1 cellular context compared by ENCODE assay signal in the genomic region with DNA sequence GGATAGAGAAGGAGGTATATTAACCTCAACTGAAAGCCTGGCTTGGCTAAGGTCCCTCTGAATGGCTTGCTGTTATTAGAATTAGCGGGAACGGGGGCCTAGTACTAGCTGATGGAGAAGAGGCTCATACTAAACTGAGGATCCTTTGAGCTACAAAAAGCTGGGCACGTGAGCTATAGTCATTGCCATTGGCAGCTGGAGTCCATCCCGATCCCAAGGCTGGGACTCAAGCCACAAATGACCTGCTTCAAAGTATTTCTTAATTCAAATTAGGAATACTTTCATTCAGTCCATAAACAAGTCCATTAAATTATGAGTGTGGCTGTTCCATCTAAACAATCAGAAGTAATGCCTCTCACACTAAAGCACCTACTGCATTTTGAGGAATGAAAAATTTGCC.
TF ChIP-seq lines count a peak whose summit lies in the region.

No MANE protein-coding gene starts in this region.

TF ChIP-seq in SK-N-SH, 30 proteins besides CTCF, POLR2A, EP300 and RAD21 (continued from another document):
- TF ChIP-seq, protein P1, sequence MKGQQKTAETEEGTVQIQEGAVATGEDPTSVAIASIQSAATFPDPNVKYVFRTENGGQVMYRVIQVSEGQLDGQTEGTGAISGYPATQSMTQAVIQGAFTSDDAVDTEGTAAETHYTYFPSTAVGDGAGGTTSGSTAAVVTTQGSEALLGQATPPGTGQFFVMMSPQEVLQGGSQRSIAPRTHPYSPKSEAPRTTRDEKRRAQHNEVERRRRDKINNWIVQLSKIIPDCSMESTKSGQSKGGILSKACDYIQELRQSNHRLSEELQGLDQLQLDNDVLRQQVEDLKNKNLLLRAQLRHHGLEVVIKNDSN (IDR thresholded peaks at IDR 0.05; ENCODE audit: borderline replicate concordance, low read depth): no peak
- TF ChIP-seq, protein P2, sequence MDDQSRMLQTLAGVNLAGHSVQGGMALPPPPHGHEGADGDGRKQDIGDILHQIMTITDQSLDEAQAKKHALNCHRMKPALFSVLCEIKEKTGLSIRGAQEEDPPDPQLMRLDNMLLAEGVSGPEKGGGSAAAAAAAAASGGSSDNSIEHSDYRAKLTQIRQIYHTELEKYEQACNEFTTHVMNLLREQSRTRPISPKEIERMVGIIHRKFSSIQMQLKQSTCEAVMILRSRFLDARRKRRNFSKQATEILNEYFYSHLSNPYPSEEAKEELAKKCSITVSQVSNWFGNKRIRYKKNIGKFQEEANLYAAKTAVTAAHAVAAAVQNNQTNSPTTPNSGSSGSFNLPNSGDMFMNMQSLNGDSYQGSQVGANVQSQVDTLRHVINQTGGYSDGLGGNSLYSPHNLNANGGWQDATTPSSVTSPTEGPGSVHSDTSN (IDR thresholded peaks at IDR 0.05): no peak
- TF ChIP-seq, protein P3, sequence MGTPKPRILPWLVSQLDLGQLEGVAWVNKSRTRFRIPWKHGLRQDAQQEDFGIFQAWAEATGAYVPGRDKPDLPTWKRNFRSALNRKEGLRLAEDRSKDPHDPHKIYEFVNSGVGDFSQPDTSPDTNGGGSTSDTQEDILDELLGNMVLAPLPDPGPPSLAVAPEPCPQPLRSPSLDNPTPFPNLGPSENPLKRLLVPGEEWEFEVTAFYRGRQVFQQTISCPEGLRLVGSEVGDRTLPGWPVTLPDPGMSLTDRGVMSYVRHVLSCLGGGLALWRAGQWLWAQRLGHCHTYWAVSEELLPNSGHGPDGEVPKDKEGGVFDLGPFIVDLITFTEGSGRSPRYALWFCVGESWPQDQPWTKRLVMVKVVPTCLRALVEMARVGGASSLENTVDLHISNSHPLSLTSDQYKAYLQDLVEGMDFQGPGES (IDR thresholded peaks at IDR 0.05; ENCODE audit: low read depth, low read length): no peak
- TF ChIP-seq GABPA (IDR thresholded peaks at IDR 0.05; ENCODE audit: low read depth): no peak
- TF ChIP-seq, protein P4, sequence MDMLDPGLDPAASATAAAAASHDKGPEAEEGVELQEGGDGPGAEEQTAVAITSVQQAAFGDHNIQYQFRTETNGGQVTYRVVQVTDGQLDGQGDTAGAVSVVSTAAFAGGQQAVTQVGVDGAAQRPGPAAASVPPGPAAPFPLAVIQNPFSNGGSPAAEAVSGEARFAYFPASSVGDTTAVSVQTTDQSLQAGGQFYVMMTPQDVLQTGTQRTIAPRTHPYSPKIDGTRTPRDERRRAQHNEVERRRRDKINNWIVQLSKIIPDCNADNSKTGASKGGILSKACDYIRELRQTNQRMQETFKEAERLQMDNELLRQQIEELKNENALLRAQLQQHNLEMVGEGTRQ (IDR thresholded peaks at IDR 0.05; ENCODE audit: borderline replicate concordance, low read depth, low read length): no peak
- no peak for TF ChIP-seq CHD2 (IDR thresholded peaks at IDR 0.05; ENCODE audit: low read length, partially characterized antibody)
- no peak for TF ChIP-seq MEF2A (IDR thresholded peaks at IDR 0.05; ENCODE audit: borderline replicate concordance, low read depth)
- TF ChIP-seq TCF12 (IDR thresholded peaks at IDR 0.05): no peak
- TF ChIP-seq, protein P5, sequence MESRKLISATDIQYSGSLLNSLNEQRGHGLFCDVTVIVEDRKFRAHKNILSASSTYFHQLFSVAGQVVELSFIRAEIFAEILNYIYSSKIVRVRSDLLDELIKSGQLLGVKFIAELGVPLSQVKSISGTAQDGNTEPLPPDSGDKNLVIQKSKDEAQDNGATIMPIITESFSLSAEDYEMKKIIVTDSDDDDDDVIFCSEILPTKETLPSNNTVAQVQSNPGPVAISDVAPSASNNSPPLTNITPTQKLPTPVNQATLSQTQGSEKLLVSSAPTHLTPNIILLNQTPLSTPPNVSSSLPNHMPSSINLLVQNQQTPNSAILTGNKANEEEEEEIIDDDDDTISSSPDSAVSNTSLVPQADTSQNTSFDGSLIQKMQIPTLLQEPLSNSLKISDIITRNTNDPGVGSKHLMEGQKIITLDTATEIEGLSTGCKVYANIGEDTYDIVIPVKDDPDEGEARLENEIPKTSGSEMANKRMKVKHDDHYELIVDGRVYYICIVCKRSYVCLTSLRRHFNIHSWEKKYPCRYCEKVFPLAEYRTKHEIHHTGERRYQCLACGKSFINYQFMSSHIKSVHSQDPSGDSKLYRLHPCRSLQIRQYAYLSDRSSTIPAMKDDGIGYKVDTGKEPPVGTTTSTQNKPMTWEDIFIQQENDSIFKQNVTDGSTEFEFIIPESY (IDR thresholded peaks at IDR 0.05; ENCODE audit: borderline replicate concordance, low read depth): no peak
- TF ChIP-seq, protein P6, sequence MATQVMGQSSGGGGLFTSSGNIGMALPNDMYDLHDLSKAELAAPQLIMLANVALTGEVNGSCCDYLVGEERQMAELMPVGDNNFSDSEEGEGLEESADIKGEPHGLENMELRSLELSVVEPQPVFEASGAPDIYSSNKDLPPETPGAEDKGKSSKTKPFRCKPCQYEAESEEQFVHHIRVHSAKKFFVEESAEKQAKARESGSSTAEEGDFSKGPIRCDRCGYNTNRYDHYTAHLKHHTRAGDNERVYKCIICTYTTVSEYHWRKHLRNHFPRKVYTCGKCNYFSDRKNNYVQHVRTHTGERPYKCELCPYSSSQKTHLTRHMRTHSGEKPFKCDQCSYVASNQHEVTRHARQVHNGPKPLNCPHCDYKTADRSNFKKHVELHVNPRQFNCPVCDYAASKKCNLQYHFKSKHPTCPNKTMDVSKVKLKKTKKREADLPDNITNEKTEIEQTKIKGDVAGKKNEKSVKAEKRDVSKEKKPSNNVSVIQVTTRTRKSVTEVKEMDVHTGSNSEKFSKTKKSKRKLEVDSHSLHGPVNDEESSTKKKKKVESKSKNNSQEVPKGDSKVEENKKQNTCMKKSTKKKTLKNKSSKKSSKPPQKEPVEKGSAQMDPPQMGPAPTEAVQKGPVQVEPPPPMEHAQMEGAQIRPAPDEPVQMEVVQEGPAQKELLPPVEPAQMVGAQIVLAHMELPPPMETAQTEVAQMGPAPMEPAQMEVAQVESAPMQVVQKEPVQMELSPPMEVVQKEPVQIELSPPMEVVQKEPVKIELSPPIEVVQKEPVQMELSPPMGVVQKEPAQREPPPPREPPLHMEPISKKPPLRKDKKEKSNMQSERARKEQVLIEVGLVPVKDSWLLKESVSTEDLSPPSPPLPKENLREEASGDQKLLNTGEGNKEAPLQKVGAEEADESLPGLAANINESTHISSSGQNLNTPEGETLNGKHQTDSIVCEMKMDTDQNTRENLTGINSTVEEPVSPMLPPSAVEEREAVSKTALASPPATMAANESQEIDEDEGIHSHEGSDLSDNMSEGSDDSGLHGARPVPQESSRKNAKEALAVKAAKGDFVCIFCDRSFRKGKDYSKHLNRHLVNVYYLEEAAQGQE (IDR thresholded peaks at IDR 0.05; ENCODE audit: low read depth, low read length): no peak
- TF ChIP-seq RCOR1 (IDR thresholded peaks at IDR 0.05; ENCODE audit: low read length): no peak
- TF ChIP-seq POLR2AphosphoS5 (IDR thresholded peaks at IDR 0.05; ENCODE audit: low read depth, low read length): no peak
- TF ChIP-seq FOXJ3 (CRISPR knock-in tag; IDR thresholded peaks at IDR 0.05): no peak
- no peak for TF ChIP-seq TAF1 (IDR thresholded peaks at IDR 0.05; ENCODE audit: borderline replicate concordance, low read depth, low read length)
- TF ChIP-seq SIN3A (IDR thresholded peaks at IDR 0.05; ENCODE audit: borderline replicate concordance, low read depth, low read length): no peak
- no peak for TF ChIP-seq RXRA (IDR thresholded peaks at IDR 0.05; ENCODE audit: borderline replicate concordance, low read depth)
- TF ChIP-seq, protein P7, sequence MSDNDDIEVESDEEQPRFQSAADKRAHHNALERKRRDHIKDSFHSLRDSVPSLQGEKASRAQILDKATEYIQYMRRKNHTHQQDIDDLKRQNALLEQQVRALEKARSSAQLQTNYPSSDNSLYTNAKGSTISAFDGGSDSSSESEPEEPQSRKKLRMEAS (IDR thresholded peaks at IDR 0.05; ENCODE audit: low read depth): no peak
